In genomic region chr5:38347896-38348295, GRCh38 we compare ENCODE assay signal across 26 cellular contexts.
"Had no signal": no experiment of that assay in that cellular context is flagged by ENCODE, and none has a peak within 500 bp of the region (broad histone marks: within the 10 kb centered on the region; RNA-seq: fewer than 3 reads in every experiment).

No MANE protein-coding gene starts in this region.

- H3K36me3 Mint-ChIP-seq: activated naive CD8-positive, alpha-beta T cell treated with anti-CD3 and anti-CD28 coated beads for 36 hours; stimulated activated naive B cell treated with anti-CD40 and anti-IgM and Interleukin-4, amounts not matched to agents 10 μg/mL and 1 μg/mL and 100 μg/mL, for 72 hours; WTC11 had no signal

- H3K4me3 ChIP-seq: adrenal gland, ascending aorta, heart left ventricle, left ventricle myocardium inferior, lung, pancreas, prostate gland, right atrium auricular region, stomach, thyroid gland, upper lobe of left lung had no signal

- H3K27me3 ChIP-seq: adrenal gland, ascending aorta, brain microvascular endothelial cell, pancreas, right atrium auricular region, thyroid gland, upper lobe of left lung had no signal

- H3K27me3 Mint-ChIP-seq: activated CD4-positive, alpha-beta memory T cell treated with anti-CD3 and anti-CD28 coated beads, Interleukin-2, amount 10 ng/mL, durations not matched to agents 7 days and 5 days; activated CD4-positive, alpha-beta T cell treated with anti-CD3 and anti-CD28 coated beads, Interleukin-2, amount 10 ng/mL, durations not matched to agents 7 days and 5 days; activated naive CD8-positive, alpha-beta T cell treated with anti-CD3 and anti-CD28 coated beads for 36 hours; stimulated activated naive B cell treated with anti-CD40 and anti-IgM and Interleukin-4, amounts not matched to agents 10 μg/mL and 1 μg/mL and 100 μg/mL, for 72 hours had no signal

- H3K27ac ChIP-seq: adrenal gland, ascending aorta, brain microvascular endothelial cell, heart left ventricle, left ventricle myocardium inferior, pancreas, prostate gland, right atrium auricular region, stomach, thyroid gland, upper lobe of left lung had no signal

- H3K27ac Mint-ChIP-seq: activated CD4-positive, alpha-beta memory T cell treated with anti-CD3 and anti-CD28 coated beads, Interleukin-2, amount 10 ng/mL, durations not matched to agents 7 days and 5 days; activated CD4-positive, alpha-beta T cell treated with anti-CD3 and anti-CD28 coated beads, Interleukin-2, amount 10 ng/mL, durations not matched to agents 7 days and 5 days; activated naive CD4-positive, alpha-beta T cell treated with anti-CD3 and anti-CD28 coated beads for 36 hours; activated naive CD8-positive, alpha-beta T cell treated with anti-CD3 and anti-CD28 coated beads for 36 hours; stimulated activated naive B cell treated with anti-CD40 and anti-IgM and Interleukin-4, amounts not matched to agents 10 μg/mL and 1 μg/mL and 100 μg/mL, for 72 hours; WTC11 had no signal

- H3K9me3 ChIP-seq: adrenal gland, ascending aorta, heart left ventricle, left ventricle myocardium inferior, pancreas, prostate gland, right atrium auricular region, stomach, thyroid gland, upper lobe of left lung had no signal

- H3K4me1 Mint-ChIP-seq: activated CD4-positive, alpha-beta memory T cell treated with anti-CD3 and anti-CD28 coated beads, Interleukin-2, amount 10 ng/mL, durations not matched to agents 7 days and 5 days; activated CD4-positive, alpha-beta T cell treated with anti-CD3 and anti-CD28 coated beads, Interleukin-2, amount 10 ng/mL, durations not matched to agents 7 days and 5 days; nephron progenitor cell; stimulated activated naive B cell treated with anti-CD40 and anti-IgM and Interleukin-4, amounts not matched to agents 10 μg/mL and 1 μg/mL and 100 μg/mL, for 72 hours had no signal

- ATAC-seq: pancreas; SK-N-SH treated with all-trans-retinoic acid at 6 μM for 48 hours; stimulated activated naive B cell treated with anti-CD40 and anti-IgM and Interleukin-4, amounts not matched to agents 10 μg/mL and 1 μg/mL and 100 μg/mL, for 72 hours; WTC11 had no signal

- H3K36me3 ChIP-seq: adrenal gland, ascending aorta, brain microvascular endothelial cell, heart left ventricle, left ventricle myocardium inferior, pancreas, prostate gland, right atrium auricular region, stomach, thyroid gland, upper lobe of left lung had no signal

- H3K9me3 Mint-ChIP-seq: activated CD4-positive, alpha-beta memory T cell treated with anti-CD3 and anti-CD28 coated beads, Interleukin-2, amount 10 ng/mL, durations not matched to agents 7 days and 5 days; activated naive CD4-positive, alpha-beta T cell treated with anti-CD3 and anti-CD28 coated beads for 36 hours; activated naive CD8-positive, alpha-beta T cell treated with anti-CD3 and anti-CD28 coated beads for 36 hours; nephron progenitor cell had no signal

- H3K4me3 Mint-ChIP-seq: activated CD4-positive, alpha-beta memory T cell treated with anti-CD3 and anti-CD28 coated beads, Interleukin-2, amount 10 ng/mL, durations not matched to agents 7 days and 5 days; activated CD4-positive, alpha-beta T cell treated with anti-CD3 and anti-CD28 coated beads, Interleukin-2, amount 10 ng/mL, durations not matched to agents 7 days and 5 days; activated naive CD4-positive, alpha-beta T cell treated with anti-CD3 and anti-CD28 coated beads for 36 hours; activated naive CD8-positive, alpha-beta T cell treated with anti-CD3 and anti-CD28 coated beads for 36 hours; nephron progenitor cell; stimulated activated naive B cell treated with anti-CD40 and anti-IgM and Interleukin-4, amounts not matched to agents 10 μg/mL and 1 μg/mL and 100 μg/mL, for 72 hours; WTC11 had no signal

- H3K4me1 ChIP-seq: adrenal gland, ascending aorta, heart left ventricle, left ventricle myocardium inferior, pancreas, prostate gland, right atrium auricular region, stomach, thyroid gland, upper lobe of left lung had no signal

- DNase-seq: activated CD4-positive, alpha-beta memory T cell treated with anti-CD3 and anti-CD28 coated beads, Interleukin-2, amount 10 ng/mL, durations not matched to agents 7 days and 5 days; activated CD4-positive, alpha-beta T cell treated with anti-CD3 and anti-CD28 coated beads for 1 hour; activated CD4-positive, alpha-beta T cell treated with anti-CD3 and anti-CD28 coated beads, Interleukin-2, amount 10 ng/mL, durations not matched to agents 7 days and 5 days; activated effector memory CD4-positive, alpha-beta T cell treated with Interleukin-2 at 50 U/mL for 16 hours; activated naive CD4-positive, alpha-beta T cell treated with anti-CD3 and anti-CD28 coated beads for 36 hours; activated naive CD8-positive, alpha-beta T cell treated with anti-CD3 and anti-CD28 coated beads for 36 hours; adrenal gland; central memory CD4-positive, alpha-beta T cell; heart left ventricle; left ventricle myocardium inferior; nephron progenitor cell; pancreas; stimulated activated CD4-positive, alpha-beta T cell treated with anti-CD3 and anti-CD28 coated beads, Interleukin-15, amount 100 ng/mL, for 24 hours; stimulated activated CD4-positive, alpha-beta T cell treated with anti-CD3 and anti-CD28 coated beads, Interleukin-2, amount 100 ng/mL, for 24 hours; stimulated activated naive B cell treated with anti-CD40 and anti-IgM and Interleukin-4, amounts not matched to agents 10 μg/mL and 1 μg/mL and 100 μg/mL, for 72 hours; stomach; T-helper 2 cell; thyroid gland; upper lobe of left lung had no signal
